19 cellular contexts compared by ENCODE assay signal in the genomic region with DNA sequence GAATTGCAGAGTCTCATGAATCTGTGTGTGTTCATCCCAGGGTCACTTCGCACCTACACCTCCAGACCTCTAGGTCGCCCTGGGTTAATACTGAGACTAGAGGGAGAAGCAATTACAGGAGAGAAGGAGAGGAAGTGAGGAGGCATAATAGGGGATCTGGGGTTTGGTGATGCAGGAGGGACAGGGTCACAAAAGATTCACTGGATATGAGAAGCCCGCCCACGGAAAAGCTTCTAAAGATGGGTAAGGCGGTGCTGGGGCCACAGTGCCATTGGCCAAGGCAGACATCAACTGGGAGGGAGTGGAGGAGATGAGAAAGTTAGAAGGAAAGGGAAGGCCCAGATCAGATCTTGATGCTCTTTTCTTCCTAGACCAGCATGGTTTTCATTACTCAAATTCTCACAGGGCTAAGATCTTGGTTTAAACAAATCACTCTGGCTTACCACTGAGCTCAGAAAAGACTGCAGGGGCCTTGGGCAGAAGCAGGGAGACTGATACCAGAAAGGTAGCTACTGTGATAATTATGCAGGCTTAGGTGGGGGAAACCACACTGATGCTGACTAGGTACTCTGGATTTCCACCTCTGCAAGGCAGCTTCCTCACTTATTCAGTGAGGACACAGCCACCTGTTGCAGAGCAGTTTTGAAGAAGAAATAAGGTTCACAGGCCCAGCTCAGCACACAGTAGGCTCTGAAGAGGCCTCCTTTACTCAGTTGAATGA. TPM values are rescaled to one million over a fixed set of nuclear protein-coding genes. Genes with fewer than 3 reads are reported as not detected.
A peak's percentile ranks its signal among the peaks of the same experiment; 100 is the strongest.
DNase-seq lines count a peak whose midpoint lies in the region; ATAC-seq and TF ChIP-seq lines count a peak whose summit lies in the region.
"Had no signal": no experiment of that assay in that cellular context is flagged by ENCODE, and none has a peak within 500 bp of the region (broad histone marks: within the 10 kb centered on the region; RNA-seq: fewer than 3 reads in every experiment).

No MANE protein-coding gene starts in this region.

- H3K27me3 ChIP-seq in SK-N-SH (ENCODE audit: insufficient read depth) (no peaks in the 10 kb centered on the region; the same call in 1 of the 2 replicates), smooth muscle cell (ENCODE audit: low read depth) (peaks cover 27% of the 10 kb centered on the region)

- no peaks in the 10 kb centered on the region for H4K20me1 ChIP-seq in SK-N-SH (ENCODE audit: insufficient read depth)
- no peaks in the 10 kb centered on the region for H4K20me1 ChIP-seq in smooth muscle cell (ENCODE audit: low read depth)

- H3K79me2 ChIP-seq in SK-N-SH (ENCODE audit: insufficient read depth) (no peaks in the 10 kb centered on the region), smooth muscle cell (ENCODE audit: low read depth) (no peaks in the 10 kb centered on the region)

- no peaks in the 10 kb centered on the region for H3F3A ChIP-seq in SK-N-SH (replicated peaks; ENCODE audit: insufficient read depth)
- no peaks in the 10 kb centered on the region for H3F3A ChIP-seq in smooth muscle cell (ENCODE audit: low read depth)

- H3K36me3 Mint-ChIP-seq in neural crest cell (ENCODE audit: low read depth) = no peaks in the 10 kb centered on the region

- no peak overlapping the region for H3K4me2 ChIP-seq in SK-N-SH
- no peak overlapping the region for H3K4me2 ChIP-seq in smooth muscle cell

- TF ChIP-seq RAD21 in SK-N-SH (IDR thresholded peaks at IDR 0.05; ENCODE audit: low read length) = no peak

- CTCF ChIA-PET in SK-N-SH (lab: Yijun Ruan, JAX) = interaction anchor here (0.7 kb wide), 1 partner anchor 261 kb away, joined by 3 read pairs; no protein-coding TSS in a partner anchor

- no peak overlapping the region for H3K9ac ChIP-seq in SK-N-SH
- H3K9ac ChIP-seq in smooth muscle cell (ENCODE audit: low read depth) = no peak overlapping the region

- H3K4me1 ChIP-seq in SK-N-SH (ENCODE audit: control insufficient read depth in 1 of 2, insufficient read depth in 2 of 2, low read depth in 1 of 2, low read length in 1 of 2) (0 out of 4 replicates have a peak, but pooled peaks cover 0 to 1% of the 10 kb centered on the region in 2 experiments), smooth muscle cell (ENCODE audit: low read depth) (no peaks in the 10 kb centered on the region)

- H3K27ac ChIP-seq in SK-N-SH (ENCODE audit: low read depth in 2 of 2, low read length in 1 of 2) = no peak overlapping the region
- H3K27ac ChIP-seq in smooth muscle cell (ENCODE audit: low read depth) = no peak overlapping the region
- H3K27ac ChIP-seq: 22Rv1 had no signal

- no peaks in the 10 kb centered on the region for H3K9me2 ChIP-seq in SK-N-SH

- H3K9me3 ChIP-seq in SK-N-SH (no peaks in the 10 kb centered on the region), smooth muscle cell (replicated peaks; ENCODE audit: low read depth) (no peaks in the 10 kb centered on the region)

- ATAC-seq in SK-N-SH treated with all-trans-retinoic acid at 6 μM for 48 hours = no peak
- ATAC-seq: GM12878, Panc1 had no signal

- TF ChIP-seq EP300 in SK-N-SH (IDR thresholded peaks at IDR 0.05; ENCODE audit: borderline replicate concordance in 1 of 2, low read depth in 1 of 2, low read length in 1 of 2) = no peak

- POLR2A ChIA-PET in SK-N-SH (lab: Yijun Ruan, JAX) = no interaction called here

- in situ Hi-C loops in GM13977 (cut with MboI; ENCODE audit: low pct_unique_long_range_greater_than_20kb, low sequenced_read_pairs, unreplicated experiment) = no loop called here

- H3K36me3 ChIP-seq in SK-N-SH (replicated peaks in 1 of 2; ENCODE audit: control insufficient read depth in 1 of 2, insufficient read depth in 2 of 2, low read length in 1 of 2) (no peaks in the 10 kb centered on the region), smooth muscle cell (ENCODE audit: low read depth) (no peaks in the 10 kb centered on the region)

- peaks cover 9% of the 10 kb centered on the region for H3K4me1 Mint-ChIP-seq in neural crest cell

- H3K4me3 Mint-ChIP-seq in neural crest cell = peak overlapping the region; percentile 17
- H3K4me3 Mint-ChIP-seq: HFFc6 had no signal

- DNase-seq in SK-N-SH (peak; percentile 8), GM13977 (ENCODE audit: low spot score) (peak; percentile 14), neural crest cell (ENCODE audit: low read depth, low spot score) (no peak), smooth muscle cell (lab: John Stamatoyannopoulos, UW; ENCODE audit: unreplicated experiment) (no peak), T-helper 1 cell (no peak)
- DNase-seq in activated CD8-positive, alpha-beta memory T cell treated with anti-CD3 and anti-CD28 coated beads, Interleukin-2, amount 50 U/mL, for 48 hours = peak; percentile 30
- no peak for DNase-seq in stimulated activated CD4-positive, alpha-beta T cell treated with anti-CD3 and anti-CD28 coated beads, Interleukin-1b, Interleukin-23, amount 100 ng/mL, for 48 hours
- DNase-seq: CD8-positive, alpha-beta memory T cell; DMS79 treated with DMSO at 0.1 percent for 48 hours; GOT3; HFFc6; KBM-7; NCI-H1092; NCI-H1694; NCI-H524 had no signal

- 30% methylated on average over 5 of the region's 5 CpGs for WGBS in SK-N-SH (ENCODE audit: low lambda C conversion rate)
- WGBS in smooth muscle cell (ENCODE audit: low lambda C conversion rate) = 93% methylated on average over 5 of the region's 5 CpGs

- H3K4me3 ChIP-seq in SK-N-SH (ENCODE audit: low read depth in 2 of 2, low read length in 1 of 2) = no peak overlapping the region
- H3K4me3 ChIP-seq in smooth muscle cell = no peak overlapping the region
- H3K4me3 ChIP-seq: GM12878 had no signal

- H3K27ac Mint-ChIP-seq in neural crest cell (ENCODE audit: unreplicated experiment) = no peak overlapping the region
- H3K27ac Mint-ChIP-seq: CD8-positive, alpha-beta memory T cell; HFFc6 had no signal

- H2AFZ ChIP-seq in SK-N-SH (ENCODE audit: low read depth) (no peak overlapping the region), smooth muscle cell (ENCODE audit: low read depth) (no peak overlapping the region)

- H3K9me3 Mint-ChIP-seq in neural crest cell = peaks cover 3% of the 10 kb centered on the region

- H3K27me3 Mint-ChIP-seq in neural crest cell (ENCODE audit: low read depth) = peaks cover 51% of the 10 kb centered on the region

- TF ChIP-seq CTCF in SK-N-SH (IDR thresholded peaks at IDR 0.05) (no peak), GM13977 (IDR thresholded peaks at IDR 0.05; ENCODE audit: extremely low read depth, insufficient read depth, missing control alignments) (no peak), neural crest cell (conservative IDR thresholded peaks at IDR 0.05) (no peak), smooth muscle cell (IDR thresholded peaks at IDR 0.05; ENCODE audit: borderline replicate concordance, insufficient read depth, poor library complexity, severe bottlenecking) (no peak)

TF ChIP-seq in SK-N-SH, 30 proteins besides CTCF, POLR2A, EP300 and RAD21 (continues in another document):
- TF ChIP-seq FOXM1 (IDR thresholded peaks at IDR 0.05; ENCODE audit: low read depth) (no peak), FOSL2 (IDR thresholded peaks at IDR 0.05; ENCODE audit: borderline replicate concordance, low read depth) (no peak), TAF1 (IDR thresholded peaks at IDR 0.05; ENCODE audit: borderline replicate concordance, low read depth, low read length) (no peak), NRF1 (IDR thresholded peaks at IDR 0.05; ENCODE audit: low read depth, low read length) (no peak), RXRA (IDR thresholded peaks at IDR 0.05; ENCODE audit: borderline replicate concordance, low read depth) (no peak), NFIC (IDR thresholded peaks at IDR 0.05; ENCODE audit: borderline replicate concordance) (no peak), SIN3A (IDR thresholded peaks at IDR 0.05; ENCODE audit: borderline replicate concordance, low read depth, low read length) (no peak), TCF12 (IDR thresholded peaks at IDR 0.05) (no peak), GABPA (IDR thresholded peaks at IDR 0.05; ENCODE audit: low read depth) (no peak), SMC3 (IDR thresholded peaks at IDR 0.05; ENCODE audit: low read depth, low read length) (no peak), POLR2AphosphoS5 (IDR thresholded peaks at IDR 0.05; ENCODE audit: low read depth, low read length) (no peak), TEAD4 (IDR thresholded peaks at IDR 0.05; ENCODE audit: borderline replicate concordance, insufficient read depth) (no peak), EZH2phosphoT487 (IDR thresholded peaks at IDR 0.05; ENCODE audit: borderline replicate concordance, low read depth) (no peak), GATA2 (CRISPR knock-in tag; IDR thresholded peaks at IDR 0.05) (no peak)

TF ChIP-seq in SK-N-SH treated with all-trans-retinoic acid at 6 μM for 48 hours, 23 proteins besides CTCF, POLR2A, EP300 and RAD21 (continues in another document):
- no peak for TF ChIP-seq ZFP30 (CRISPR knock-in tag; IDR thresholded peaks at IDR 0.05)
- TF ChIP-seq ZNF565 (CRISPR knock-in tag; conservative IDR thresholded peaks at IDR 0.05; ENCODE audit: low read depth) = no peak
- no peak for TF ChIP-seq ARNTL (CRISPR knock-in tag; IDR thresholded peaks at IDR 0.05; ENCODE audit: borderline replicate concordance, low read depth)
- TF ChIP-seq CSRNP3 (CRISPR knock-in tag; IDR thresholded peaks at IDR 0.05) = no peak
- TF ChIP-seq GLIS3 (CRISPR knock-in tag; IDR thresholded peaks at IDR 0.05) = no peak
- TF ChIP-seq ZC3H10 (CRISPR knock-in tag; IDR thresholded peaks at IDR 0.05) = no peak

RNA-seq across cellular contexts. Expression of gene ZNF273, which starts 17.4 kb away (rescaled TPM):
- polyA plus RNA-seq in SK-N-SH (2012; rRNA removed) (2.3 and 3.0 TPM in 2 replicates), smooth muscle cell (2.0 and 2.2 TPM in 2 replicates)
- polyA plus RNA-seq in SK-N-SH (2012; cell fraction: cytosol; rRNA removed) = 2.8 and 3.1 TPM in 2 replicates
- polyA plus RNA-seq in SK-N-SH (2012; cell fraction: nucleus; rRNA removed) = 1.1 and 2.0 TPM in 2 replicates
- total RNA-seq in neural crest cell (15.9 and 17.1 TPM in 2 replicates), smooth muscle cell (4.4 and 5.7 TPM in 2 replicates)

Comparison
In these comparisons a context has a peak if more than half of its experiments do, and no peak if none do; other contexts are left out.
1. DNase-seq: peak in SK-N-SH (single experiment), GM13977 (single experiment) and activated CD8-positive, alpha-beta memory T cell treated with anti-CD3 and anti-CD28 coated beads, Interleukin-2, amount 50 U/mL, for 48 hours (single experiment); none in neural crest cell (single experiment), smooth muscle cell (single experiment), T-helper 1 cell (0 of 5) and stimulated activated CD4-positive, alpha-beta T cell treated with anti-CD3 and anti-CD28 coated beads, Interleukin-1b, Interleukin-23, amount 100 ng/mL, for 48 hours (single experiment).